ENCODE assay signal across 28 cellular contexts in the genomic region with DNA sequence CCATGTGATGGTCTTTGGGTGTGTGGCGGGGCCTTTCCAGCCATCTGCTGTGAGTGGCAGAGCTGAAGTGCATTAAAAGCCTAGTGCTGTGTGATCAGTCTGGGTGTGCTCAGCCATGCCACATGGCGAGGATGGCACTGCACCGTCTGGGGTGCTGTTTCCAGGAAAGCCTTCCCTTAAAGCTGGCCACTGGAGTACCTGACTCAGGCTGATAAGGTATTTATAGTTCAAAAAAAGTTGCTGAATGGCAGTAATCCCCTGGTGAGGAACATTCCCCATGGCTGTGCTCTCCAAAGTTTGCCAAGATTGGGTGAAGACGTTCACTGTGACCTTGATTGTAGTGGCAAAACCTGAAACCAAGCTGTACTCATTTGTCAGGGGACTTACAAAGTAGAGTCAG. TPM values are rescaled to one million over a fixed set of nuclear protein-coding genes. Genes with fewer than 3 reads are reported as not detected.
DNase-seq lines count a peak whose midpoint lies in the region; ATAC-seq, FAIRE-seq and TF ChIP-seq lines count a peak whose summit lies in the region.
"Had no signal": no experiment of that assay in that cellular context is flagged by ENCODE, and none has a peak within 500 bp of the region (broad histone marks: within the 10 kb centered on the region; RNA-seq: fewer than 3 reads in every experiment).

No MANE protein-coding gene starts in this region.

- intact Hi-C loops in heart right ventricle (cut with DNase I): no loop called here

- no peak overlapping the region for H3K4me3 Mint-ChIP-seq in activated CD8-positive, alpha-beta memory T cell treated with anti-CD3 and anti-CD28 coated beads, Interleukin-2, amount 10 ng/mL, durations not matched to agents 7 days and 5 days
- H3K4me3 Mint-ChIP-seq in WTC11: no peak overlapping the region
- no peak overlapping the region for H3K4me3 Mint-ChIP-seq in T-cell
- H3K4me3 Mint-ChIP-seq: activated naive CD4-positive, alpha-beta T cell treated with anti-CD3 and anti-CD28 coated beads, Interleukin-2, amount 50 U/mL, for 24 hours; B cell; endodermal cell had no signal

- POLR2A ChIA-PET in WTC11 (lab: Charles Lee) (no interaction called here), T-cell (lab: Charles Lee) (no interaction called here)

- no peak for ATAC-seq in activated CD8-positive, alpha-beta memory T cell treated with anti-CD3 and anti-CD28 coated beads, Interleukin-2, amount 10 ng/mL, durations not matched to agents 7 days and 5 days
- ATAC-seq in WTC11: no peak
- peak in 6 of 8 donors; percentile 15 to 80 (median 60) for ATAC-seq in heart right ventricle
- no peak for ATAC-seq in T-cell (replicated peaks in 1 of 4)
- ATAC-seq in HG03108 (IDR thresholded peaks at IDR 0.05; ENCODE audit: unreplicated experiment): no peak
- ATAC-seq: foreskin keratinocyte had no signal

- FAIRE-seq in urothelium cell line (lab: Jason Lieb, UNC): no peak
- FAIRE-seq: H54, small intestine had no signal

- H3K4me1 Mint-ChIP-seq in activated CD8-positive, alpha-beta memory T cell treated with anti-CD3 and anti-CD28 coated beads, Interleukin-2, amount 10 ng/mL, durations not matched to agents 7 days and 5 days: peaks cover 60% of the 10 kb centered on the region
- H3K4me1 Mint-ChIP-seq in WTC11: peaks cover 12% of the 10 kb centered on the region
- H3K4me1 Mint-ChIP-seq in T-cell: peaks cover 28 to 38% (median 37%) of the 10 kb centered on the region in 3 donors

- CTCF ChIA-PET in activated CD8-positive, alpha-beta memory T cell treated with anti-CD3 and anti-CD28 coated beads, Interleukin-2, amount 10 ng/mL, durations not matched to agents 7 days and 5 days (lab: Charles Lee): no interaction called here
- CTCF ChIA-PET in WTC11 (lab: Charles Lee) (no interaction called here), T-cell (lab: Charles Lee) (interaction anchor here (0.6 to 0.7 kb wide), 2 partner anchors 30 to 151 kb away, joined by 3 to 4 read pairs; no protein-coding TSS in a partner anchor)

- H3K36me3 Mint-ChIP-seq in activated CD8-positive, alpha-beta memory T cell treated with anti-CD3 and anti-CD28 coated beads, Interleukin-2, amount 10 ng/mL, durations not matched to agents 7 days and 5 days: peaks cover 66% of the 10 kb centered on the region
- H3K36me3 Mint-ChIP-seq in WTC11 (peaks cover 67% of the 10 kb centered on the region), T-cell (peaks cover 47% of the 10 kb centered on the region)

- WGBS in heart right ventricle, 2 donors: 48 to 67% methylated on average over 4 of the region's 4 CpGs

- peak overlapping the region; percentile 24 for H3K27ac Mint-ChIP-seq in activated CD8-positive, alpha-beta memory T cell treated with anti-CD3 and anti-CD28 coated beads, Interleukin-2, amount 10 ng/mL, durations not matched to agents 7 days and 5 days
- H3K27ac Mint-ChIP-seq in WTC11 (peak overlapping the region; percentile 7; the same call in 1 of the 2 replicates), T-cell (peak overlapping the region in 1 of 2 donors; percentile 39)
- H3K27ac Mint-ChIP-seq: activated naive CD4-positive, alpha-beta T cell treated with anti-CD3 and anti-CD28 coated beads, Interleukin-2, amount 50 U/mL, for 24 hours; B cell; endodermal cell had no signal

- peaks cover 15 to 57% (median 44%) of the 10 kb centered on the region in 9 donors for H3K4me1 ChIP-seq in heart right ventricle
- H3K4me1 ChIP-seq in skeletal muscle tissue (ENCODE audit: control insufficient read depth in 3 of 3, insufficient read depth in 3 of 3, low read length in 3 of 3): peaks cover 44 to 52% (median 51%) of the 10 kb centered on the region in 3 donors
- H3K4me1 ChIP-seq: foreskin keratinocyte had no signal

- H3K9me3 Mint-ChIP-seq in activated CD8-positive, alpha-beta memory T cell treated with anti-CD3 and anti-CD28 coated beads, Interleukin-2, amount 10 ng/mL, durations not matched to agents 7 days and 5 days (ENCODE audit: low read depth): no peaks in the 10 kb centered on the region
- no peaks in the 10 kb centered on the region for H3K9me3 Mint-ChIP-seq in WTC11
- no peaks in the 10 kb centered on the region for H3K9me3 Mint-ChIP-seq in T-cell
- H3K9me3 Mint-ChIP-seq: activated naive CD4-positive, alpha-beta T cell treated with anti-CD3 and anti-CD28 coated beads, Interleukin-2, amount 50 U/mL, for 24 hours; CD8-positive, alpha-beta memory T cell; endodermal cell had no signal

- no peak for TF ChIP-seq CTCF in WTC11 (IDR thresholded peaks at IDR 0.05)
- no peak for TF ChIP-seq CTCF in heart right ventricle (IDR thresholded peaks at IDR 0.05)

- no peak overlapping the region for H3K4me3 ChIP-seq in heart right ventricle
- H3K4me3 ChIP-seq in skeletal muscle tissue (ENCODE audit: low read length in 3 of 3): peak overlapping the region in 2 of 3 donors; percentile 14 to 23
- H3K4me3 ChIP-seq: ascending aorta, esophagus muscularis mucosa, hepatocyte, tibial nerve had no signal

- H3K9me3 ChIP-seq in heart right ventricle (no peaks in the 10 kb centered on the region), skeletal muscle tissue (ENCODE audit: control insufficient read depth in 3 of 3, low read length in 3 of 3) (no peaks in the 10 kb centered on the region)
- H3K9me3 ChIP-seq: ascending aorta, esophagus muscularis mucosa, tibial nerve had no signal

- no peaks in the 10 kb centered on the region for H3K27me3 Mint-ChIP-seq in activated CD8-positive, alpha-beta memory T cell treated with anti-CD3 and anti-CD28 coated beads, Interleukin-2, amount 10 ng/mL, durations not matched to agents 7 days and 5 days
- H3K27me3 Mint-ChIP-seq in WTC11 (ENCODE audit: low read depth) (no peaks in the 10 kb centered on the region), T-cell (no peaks in the 10 kb centered on the region)
- H3K27me3 Mint-ChIP-seq: activated naive CD4-positive, alpha-beta T cell treated with anti-CD3 and anti-CD28 coated beads, Interleukin-2, amount 50 U/mL, for 24 hours; B cell; CD8-positive, alpha-beta memory T cell had no signal

- H3K27ac ChIP-seq in heart right ventricle (peak overlapping the region in 5 of 10 donors; percentile 1 to 56 (median 23)), skeletal muscle tissue (ENCODE audit: low read depth, low read length) (peak overlapping the region; percentile 52)
- H3K27ac ChIP-seq: ascending aorta, esophagus muscularis mucosa, foreskin keratinocyte, hepatocyte, tibial nerve had no signal

- H3K36me3 ChIP-seq in heart right ventricle: peaks cover 0 to 100% (median 54%) of the 10 kb centered on the region in 9 donors
- peaks cover 54 to 71% (median 65%) of the 10 kb centered on the region in 3 donors for H3K36me3 ChIP-seq in skeletal muscle tissue (ENCODE audit: control insufficient read depth in 3 of 3, insufficient read depth in 3 of 3, low read length in 3 of 3)

- DNase-seq in activated CD8-positive, alpha-beta memory T cell treated with anti-CD3 and anti-CD28 coated beads, Interleukin-2, amount 10 ng/mL, durations not matched to agents 7 days and 5 days: no peak
- DNase-seq in activated CD8-positive, alpha-beta memory T cell treated with anti-CD3 and anti-CD28 coated beads for 24 hours: no peak
- no peak for DNase-seq in WTC11 (ENCODE audit: low spot score)
- no peak for DNase-seq in heart right ventricle
- DNase-seq in T-cell: no peak
- DNase-seq in urothelium cell line (ENCODE audit: low spot score): no peak
- DNase-seq: activated T-cell treated with anti-CD3 and anti-CD28 coated beads, Interleukin-2, amount 50 U/mL, for 48 hours; CD8-positive, alpha-beta memory T cell; central memory CD4-positive, alpha-beta T cell; endodermal cell; foreskin keratinocyte; left colon; NCI-H1105; NCI-H1930; NCI-H524 treated with DMSO at 0.1 percent for 48 hours; small intestine; stimulated activated CD4-positive, alpha-beta T cell treated with anti-CD3 and anti-CD28 coated beads, Interleukin-1b, Interleukin-23, amount 100 ng/mL, for 48 hours; stimulated activated CD8-positive, alpha-beta memory T cell treated with anti-CD3 and anti-CD28 coated beads, Interleukin-4, amount 100 ng/mL, for 48 hours; SW 1271 had no signal

- no peaks in the 10 kb centered on the region for H3K27me3 ChIP-seq in heart right ventricle
- H3K27me3 ChIP-seq in skeletal muscle tissue (ENCODE audit: control insufficient read depth in 3 of 3, insufficient read depth in 3 of 3, low read length in 3 of 3): no peaks in the 10 kb centered on the region
- H3K27me3 ChIP-seq: ascending aorta, esophagus muscularis mucosa, foreskin keratinocyte, hepatocyte, tibial nerve had no signal

- peak overlapping the region; percentile 20 to 54 (median 53) for H3K9ac ChIP-seq in skeletal muscle tissue (ENCODE audit: low read depth in 1 of 3, low read length in 3 of 3)

TF ChIP-seq in WTC11, 78 proteins besides CTCF, POLR2A, EP300 and RAD21 (continues in another document):
- TF ChIP-seq PRRX2 (CRISPR knock-in tag; IDR thresholded peaks at IDR 0.05) (no peak), ZNF138 (CRISPR knock-in tag; conservative IDR thresholded peaks at IDR 0.05) (no peak), ETV6 (CRISPR knock-in tag; IDR thresholded peaks at IDR 0.05) (no peak), FOXP1 (CRISPR knock-in tag; IDR thresholded peaks at IDR 0.05; ENCODE audit: borderline replicate concordance) (no peak), EMX1 (CRISPR knock-in tag; IDR thresholded peaks at IDR 0.05) (no peak)
- TF ChIP-seq, protein P1, sequence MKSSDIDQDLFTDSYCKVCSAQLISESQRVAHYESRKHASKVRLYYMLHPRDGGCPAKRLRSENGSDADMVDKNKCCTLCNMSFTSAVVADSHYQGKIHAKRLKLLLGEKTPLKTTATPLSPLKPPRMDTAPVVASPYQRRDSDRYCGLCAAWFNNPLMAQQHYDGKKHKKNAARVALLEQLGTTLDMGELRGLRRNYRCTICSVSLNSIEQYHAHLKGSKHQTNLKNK (CRISPR knock-in tag; IDR thresholded peaks at IDR 0.05): no peak

RNA-seq across cellular contexts. Expression of a gene that starts 6.0 kb away (rescaled TPM):
- 100 to 1,000 TPM; 501 to 600 TPM for total RNA-seq in activated CD8-positive, alpha-beta memory T cell treated with anti-CD3 and anti-CD28 coated beads, Interleukin-2, amount 10 ng/mL, durations not matched to agents 7 days and 5 days
- 389 to 452 TPM (median 446 TPM) in 3 replicates for total RNA-seq in WTC11 (2021)
- 100 to 1,000 TPM; 517 to 711 (median 563) TPM for total RNA-seq in heart right ventricle
- polyA plus RNA-seq in heart right ventricle: 100 to 1,000 TPM; 178 to 205 TPM
- total RNA-seq in skeletal muscle tissue: 80.4 TPM
- total RNA-seq in T-cell: 100 to 1,000 TPM; 108 to 132 (median 126) TPM

RNA-seq across cellular contexts. Expression of a gene that starts 33.2 kb away (rescaled TPM):
- total RNA-seq in activated CD8-positive, alpha-beta memory T cell treated with anti-CD3 and anti-CD28 coated beads, Interleukin-2, amount 10 ng/mL, durations not matched to agents 7 days and 5 days: 10 to 100 TPM; 11.2 to 19.6 TPM
- total RNA-seq in WTC11 (2021) (38.0 to 43.4 TPM (median 41.2 TPM) in 3 replicates), heart right ventricle (10 to 100 TPM in 2 of 10 donors, 1 to 10 TPM in 8; 7.1 to 12.2 (median 9.3) TPM), skeletal muscle tissue (19.8 TPM), T-cell (10 to 100 TPM in 4 of 5 donors, 1 to 10 TPM in 1; 9.4 to 14.8 (median 14.2) TPM)
- polyA plus RNA-seq in heart right ventricle: 10 to 100 TPM in 1 of 2 donors, 1 to 10 TPM in 1; 7.1 to 15.3 TPM

RNA-seq across cellular contexts. Expression of a gene that starts 57.2 kb away (rescaled TPM):
- 100 to 1,000 TPM; 123 to 139 TPM for total RNA-seq in activated CD8-positive, alpha-beta memory T cell treated with anti-CD3 and anti-CD28 coated beads, Interleukin-2, amount 10 ng/mL, durations not matched to agents 7 days and 5 days
- 156 to 163 TPM (median 162 TPM) in 3 replicates for total RNA-seq in WTC11 (2021)
- total RNA-seq in heart right ventricle: 10 to 100 TPM; 38.8 to 74.4 (median 53.1) TPM
- polyA plus RNA-seq in heart right ventricle: 10 to 100 TPM; 36.1 to 50.8 TPM
- total RNA-seq in skeletal muscle tissue: 121 TPM
- total RNA-seq in T-cell: 10 to 100 TPM; 61.7 to 87.2 (median 71.3) TPM

Comparison
In these comparisons a context has a peak if more than half of its experiments do, and no peak if none do; other contexts are left out.
1. ATAC-seq: peak in heart right ventricle (6 of 8); none in activated CD8-positive, alpha-beta memory T cell treated with anti-CD3 and anti-CD28 coated beads, Interleukin-2, amount 10 ng/mL, durations not matched to agents 7 days and 5 days (single experiment), WTC11 (single experiment), T-cell (0 of 4) and HG03108 (single experiment).
2. H3K4me3 ChIP-seq: peak in skeletal muscle tissue (2 of 3); none in heart right ventricle (0 of 10).
3. CTCF ChIA-PET loops: an anchor here in T-cell (0.6 to 0.7 kb wide); none called in activated CD8-positive, alpha-beta memory T cell treated with anti-CD3 and anti-CD28 coated beads, Interleukin-2, amount 10 ng/mL, durations not matched to agents 7 days and 5 days and WTC11.